ENCODE assay signal across 15 cellular contexts in genomic region chr3:60085649-60086048, GRCh38.
DNase-seq lines count a peak whose midpoint lies in the region; ATAC-seq and TF ChIP-seq lines count a peak whose summit lies in the region.
"Had no signal": no experiment of that assay in that cellular context is flagged by ENCODE, and none has a peak within 500 bp of the region (broad histone marks: within the 10 kb centered on the region; RNA-seq: fewer than 3 reads in every experiment).

No MANE protein-coding gene starts in this region.

- H3K4me3 Mint-ChIP-seq in activated CD4-positive, alpha-beta memory T cell treated with anti-CD3 and anti-CD28 coated beads for 36 hours: no peak overlapping the region
- H3K4me3 Mint-ChIP-seq in activated CD4-positive, alpha-beta memory T cell treated with anti-CD3 and anti-CD28 coated beads, Interleukin-2, amount 10 ng/mL, durations not matched to agents 7 days and 5 days: no peak overlapping the region
- H3K4me3 Mint-ChIP-seq in activated naive CD8-positive, alpha-beta T cell: no peak overlapping the region
- no peak overlapping the region for H3K4me3 Mint-ChIP-seq in activated naive CD8-positive, alpha-beta T cell treated with anti-CD3 and anti-CD28 coated beads, Interleukin-2, amount 50 U/mL, for 24 hours
- peak overlapping the region; percentile 50 for H3K4me3 Mint-ChIP-seq in activated T-helper 1 cell treated with anti-CD3 and anti-CD28 coated beads, Interleukin-12 subunit alpha, Interleukin-12 subunit beta, Interleukin-2, Interleukin-4 antibody, amounts not matched to agents 30 ng/mL and 10 ng/mL and 1 ng/mL, durations not matched to agents 14 hours and 24 hours and 36 hours
- H3K4me3 Mint-ChIP-seq in neural crest cell: no peak overlapping the region
- H3K4me3 Mint-ChIP-seq: B cell; CD4-positive, alpha-beta T cell; HFFc6 had no signal

- ATAC-seq in activated naive CD8-positive, alpha-beta T cell treated with anti-CD3 and anti-CD28 coated beads, Interleukin-2, amount 50 U/mL, for 24 hours: no peak
- no peak for ATAC-seq in HG02610 (IDR thresholded peaks at IDR 0.05; ENCODE audit: unreplicated experiment)

- H3K27ac Mint-ChIP-seq in activated CD4-positive, alpha-beta memory T cell treated with anti-CD3 and anti-CD28 coated beads for 36 hours: peak overlapping the region; percentile 24
- no peak overlapping the region for H3K27ac Mint-ChIP-seq in activated CD4-positive, alpha-beta memory T cell treated with anti-CD3 and anti-CD28 coated beads, Interleukin-2, amount 10 ng/mL, durations not matched to agents 7 days and 5 days
- peak overlapping the region; percentile 41 for H3K27ac Mint-ChIP-seq in activated naive CD8-positive, alpha-beta T cell
- H3K27ac Mint-ChIP-seq in activated naive CD8-positive, alpha-beta T cell treated with anti-CD3 and anti-CD28 coated beads, Interleukin-2, amount 50 U/mL, for 24 hours: no peak overlapping the region
- H3K27ac Mint-ChIP-seq in activated T-helper 1 cell treated with anti-CD3 and anti-CD28 coated beads, Interleukin-12 subunit alpha, Interleukin-12 subunit beta, Interleukin-2, Interleukin-4 antibody, amounts not matched to agents 30 ng/mL and 10 ng/mL and 1 ng/mL, durations not matched to agents 14 hours and 24 hours and 36 hours: peak overlapping the region; percentile 96
- peak overlapping the region; percentile 9 for H3K27ac Mint-ChIP-seq in neural crest cell (ENCODE audit: unreplicated experiment)
- H3K27ac Mint-ChIP-seq: B cell; CD4-positive, alpha-beta T cell; HFFc6 had no signal

- CTCF ChIA-PET in activated CD4-positive, alpha-beta memory T cell treated with anti-CD3 and anti-CD28 coated beads for 36 hours (lab: Charles Lee): no interaction called here
- CTCF ChIA-PET in activated CD4-positive, alpha-beta memory T cell treated with anti-CD3 and anti-CD28 coated beads, Interleukin-2, amount 10 ng/mL, durations not matched to agents 7 days and 5 days (lab: Charles Lee): no interaction called here

- POLR2A ChIA-PET in activated CD4-positive, alpha-beta memory T cell treated with anti-CD3 and anti-CD28 coated beads for 36 hours (lab: Charles Lee): no interaction called here
- POLR2A ChIA-PET in activated CD4-positive, alpha-beta memory T cell treated with anti-CD3 and anti-CD28 coated beads, Interleukin-2, amount 10 ng/mL, durations not matched to agents 7 days and 5 days (lab: Charles Lee): interaction anchor here (1.4 kb wide), 1 partner anchor 75 kb away, joined by 5 read pairs; no protein-coding TSS in a partner anchor

- H3K27me3 Mint-ChIP-seq in activated CD4-positive, alpha-beta memory T cell treated with anti-CD3 and anti-CD28 coated beads for 36 hours: no peaks in the 10 kb centered on the region
- H3K27me3 Mint-ChIP-seq in activated CD4-positive, alpha-beta memory T cell treated with anti-CD3 and anti-CD28 coated beads, Interleukin-2, amount 10 ng/mL, durations not matched to agents 7 days and 5 days: no peaks in the 10 kb centered on the region
- no peaks in the 10 kb centered on the region for H3K27me3 Mint-ChIP-seq in activated naive CD8-positive, alpha-beta T cell
- H3K27me3 Mint-ChIP-seq in activated naive CD8-positive, alpha-beta T cell treated with anti-CD3 and anti-CD28 coated beads, Interleukin-2, amount 50 U/mL, for 24 hours: no peaks in the 10 kb centered on the region
- H3K27me3 Mint-ChIP-seq in activated T-helper 1 cell treated with anti-CD3 and anti-CD28 coated beads, Interleukin-12 subunit alpha, Interleukin-12 subunit beta, Interleukin-2, Interleukin-4 antibody, amounts not matched to agents 30 ng/mL and 10 ng/mL and 1 ng/mL, durations not matched to agents 14 hours and 24 hours and 36 hours (ENCODE audit: insufficient read depth): no peaks in the 10 kb centered on the region
- no peaks in the 10 kb centered on the region for H3K27me3 Mint-ChIP-seq in neural crest cell (ENCODE audit: low read depth)
- H3K27me3 Mint-ChIP-seq: B cell; CD4-positive, alpha-beta T cell had no signal

- intact Hi-C loops in activated CD4-positive, alpha-beta memory T cell treated with anti-CD3 and anti-CD28 coated beads for 36 hours (cut with micrococcal nuclease): loop anchor here (10.0 kb wide), 2 partner anchors 521 to 631 kb away; no protein-coding TSS in a partner anchor
- intact Hi-C loops in activated T-helper 1 cell treated with anti-CD3 and anti-CD28 coated beads, Interleukin-12 subunit alpha, Interleukin-12 subunit beta, Interleukin-2, Interleukin-4 antibody, amounts not matched to agents 30 ng/mL and 10 ng/mL and 1 ng/mL, durations not matched to agents 14 hours and 24 hours and 36 hours (cut with micrococcal nuclease): loop anchor here (1.0 to 10.0 kb wide), 5 partner anchors 32 to 1439 kb away; no protein-coding TSS in a partner anchor

- TF ChIP-seq CTCF in neural crest cell (conservative IDR thresholded peaks at IDR 0.05): no peak

- no peak for DNase-seq in activated CD4-positive, alpha-beta memory T cell treated with anti-CD3 and anti-CD28 coated beads for 36 hours
- DNase-seq in activated CD4-positive, alpha-beta memory T cell treated with anti-CD3 and anti-CD28 coated beads, Interleukin-2, amount 10 ng/mL, durations not matched to agents 7 days and 5 days: no peak
- no peak for DNase-seq in activated naive CD8-positive, alpha-beta T cell treated with anti-CD3 and anti-CD28 coated beads, Interleukin-2, amount 50 U/mL, for 24 hours
- DNase-seq in activated T-helper 1 cell treated with anti-CD3 and anti-CD28 coated beads, Interleukin-12 subunit alpha, Interleukin-12 subunit beta, Interleukin-2, Interleukin-4 antibody, amounts not matched to agents 30 ng/mL and 10 ng/mL and 1 ng/mL, durations not matched to agents 14 hours and 24 hours and 36 hours (ENCODE audit: low spot score): no peak
- DNase-seq in neural crest cell (ENCODE audit: low read depth, low spot score) (no peak), DMS79 treated with DMSO at 0.1 percent for 48 hours (lab: John Stamatoyannopoulos, UW) (no peak)
- DNase-seq: C1 segment of cervical spinal cord; CD4-positive, alpha-beta T cell; DMS79; GDM1; HCEC 1CT; HFFc6 had no signal

- H3K36me3 Mint-ChIP-seq in activated CD4-positive, alpha-beta memory T cell treated with anti-CD3 and anti-CD28 coated beads for 36 hours: peaks cover 11% of the 10 kb centered on the region
- H3K36me3 Mint-ChIP-seq in activated CD4-positive, alpha-beta memory T cell treated with anti-CD3 and anti-CD28 coated beads, Interleukin-2, amount 10 ng/mL, durations not matched to agents 7 days and 5 days (ENCODE audit: low read depth): peaks cover 30% of the 10 kb centered on the region
- peaks cover 13% of the 10 kb centered on the region for H3K36me3 Mint-ChIP-seq in activated naive CD8-positive, alpha-beta T cell
- H3K36me3 Mint-ChIP-seq in activated naive CD8-positive, alpha-beta T cell treated with anti-CD3 and anti-CD28 coated beads, Interleukin-2, amount 50 U/mL, for 24 hours (ENCODE audit: low read depth): peaks cover 3% of the 10 kb centered on the region
- peaks cover 46% of the 10 kb centered on the region for H3K36me3 Mint-ChIP-seq in activated T-helper 1 cell treated with anti-CD3 and anti-CD28 coated beads, Interleukin-12 subunit alpha, Interleukin-12 subunit beta, Interleukin-2, Interleukin-4 antibody, amounts not matched to agents 30 ng/mL and 10 ng/mL and 1 ng/mL, durations not matched to agents 14 hours and 24 hours and 36 hours (ENCODE audit: low read depth)
- no peaks in the 10 kb centered on the region for H3K36me3 Mint-ChIP-seq in neural crest cell (ENCODE audit: low read depth)

- peaks cover 23% of the 10 kb centered on the region for H3K9me3 Mint-ChIP-seq in activated CD4-positive, alpha-beta memory T cell treated with anti-CD3 and anti-CD28 coated beads for 36 hours
- peaks cover 32% of the 10 kb centered on the region for H3K9me3 Mint-ChIP-seq in activated CD4-positive, alpha-beta memory T cell treated with anti-CD3 and anti-CD28 coated beads, Interleukin-2, amount 10 ng/mL, durations not matched to agents 7 days and 5 days
- H3K9me3 Mint-ChIP-seq in activated naive CD8-positive, alpha-beta T cell (ENCODE audit: low read depth): peaks cover 3% of the 10 kb centered on the region
- peaks cover 11% of the 10 kb centered on the region for H3K9me3 Mint-ChIP-seq in activated naive CD8-positive, alpha-beta T cell treated with anti-CD3 and anti-CD28 coated beads, Interleukin-2, amount 50 U/mL, for 24 hours
- H3K9me3 Mint-ChIP-seq in activated T-helper 1 cell treated with anti-CD3 and anti-CD28 coated beads, Interleukin-12 subunit alpha, Interleukin-12 subunit beta, Interleukin-2, Interleukin-4 antibody, amounts not matched to agents 30 ng/mL and 10 ng/mL and 1 ng/mL, durations not matched to agents 14 hours and 24 hours and 36 hours: peaks cover 62% of the 10 kb centered on the region
- peaks cover 19% of the 10 kb centered on the region for H3K9me3 Mint-ChIP-seq in neural crest cell

- H3K4me1 Mint-ChIP-seq in activated CD4-positive, alpha-beta memory T cell treated with anti-CD3 and anti-CD28 coated beads for 36 hours (ENCODE audit: low read depth): peaks cover 53% of the 10 kb centered on the region
- H3K4me1 Mint-ChIP-seq in activated CD4-positive, alpha-beta memory T cell treated with anti-CD3 and anti-CD28 coated beads, Interleukin-2, amount 10 ng/mL, durations not matched to agents 7 days and 5 days: peaks cover 48% of the 10 kb centered on the region
- peaks cover 53% of the 10 kb centered on the region for H3K4me1 Mint-ChIP-seq in activated naive CD8-positive, alpha-beta T cell (ENCODE audit: low read depth)
- peaks cover 51% of the 10 kb centered on the region for H3K4me1 Mint-ChIP-seq in activated naive CD8-positive, alpha-beta T cell treated with anti-CD3 and anti-CD28 coated beads, Interleukin-2, amount 50 U/mL, for 24 hours
- peaks cover 75% of the 10 kb centered on the region for H3K4me1 Mint-ChIP-seq in activated T-helper 1 cell treated with anti-CD3 and anti-CD28 coated beads, Interleukin-12 subunit alpha, Interleukin-12 subunit beta, Interleukin-2, Interleukin-4 antibody, amounts not matched to agents 30 ng/mL and 10 ng/mL and 1 ng/mL, durations not matched to agents 14 hours and 24 hours and 36 hours (ENCODE audit: low read depth)
- peaks cover 3% of the 10 kb centered on the region for H3K4me1 Mint-ChIP-seq in neural crest cell

Comparison
In these comparisons a context has a peak if more than half of its experiments do, and no peak if none do; other contexts are left out.
1. H3K27ac Mint-ChIP-seq: peak in activated CD4-positive, alpha-beta memory T cell treated with anti-CD3 and anti-CD28 coated beads for 36 hours (single experiment), activated naive CD8-positive, alpha-beta T cell (single experiment), activated T-helper 1 cell treated with anti-CD3 and anti-CD28 coated beads, Interleukin-12 subunit alpha, Interleukin-12 subunit beta, Interleukin-2, Interleukin-4 antibody, amounts not matched to agents 30 ng/mL and 10 ng/mL and 1 ng/mL, durations not matched to agents 14 hours and 24 hours and 36 hours (single experiment) and neural crest cell (single experiment); none in activated CD4-positive, alpha-beta memory T cell treated with anti-CD3 and anti-CD28 coated beads, Interleukin-2, amount 10 ng/mL, durations not matched to agents 7 days and 5 days (single experiment) and activated naive CD8-positive, alpha-beta T cell treated with anti-CD3 and anti-CD28 coated beads, Interleukin-2, amount 50 U/mL, for 24 hours (single experiment).